19 cellular contexts compared by ENCODE assay signal in the genomic region with DNA sequence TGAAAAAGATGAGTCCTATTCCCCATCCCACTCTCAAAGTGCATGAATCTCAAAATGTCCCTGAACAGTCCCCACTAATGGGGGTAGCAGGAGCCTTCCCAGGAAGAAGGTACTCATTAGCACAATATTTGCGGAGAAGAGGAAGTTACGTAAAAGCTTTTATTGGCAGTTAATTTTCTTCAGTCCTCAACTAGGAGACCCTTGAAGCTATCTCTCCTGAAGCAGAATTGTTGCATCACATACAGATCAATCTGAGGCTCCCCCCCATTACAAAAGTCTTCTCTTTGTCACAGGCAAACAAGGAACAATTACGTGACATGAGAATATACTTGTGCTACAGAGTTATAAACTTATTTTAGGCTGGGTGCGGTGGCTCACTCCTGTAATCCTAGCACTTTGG. TPM values are rescaled to one million over a fixed set of nuclear protein-coding genes. Genes with fewer than 3 reads are reported as not detected.
DNase-seq lines count a peak whose midpoint lies in the region; ATAC-seq and TF ChIP-seq lines count a peak whose summit lies in the region.
"Had no signal": no experiment of that assay in that cellular context is flagged by ENCODE, and none has a peak within 500 bp of the region (broad histone marks: within the 10 kb centered on the region; RNA-seq: fewer than 3 reads in every experiment).

No MANE protein-coding gene starts in this region.

- H3K27ac Mint-ChIP-seq in activated T-cell treated with anti-CD3 and anti-CD28 coated beads, Interleukin-2, amount 50 U/mL, for 24 hours = peak overlapping the region; percentile 60
- peak overlapping the region; percentile 67 for H3K27ac Mint-ChIP-seq in activated CD4-positive, alpha-beta memory T cell treated with anti-CD3 and anti-CD28 coated beads, Interleukin-2, amount 10 ng/mL, durations not matched to agents 7 days and 5 days

- ATAC-seq in GM21515 (IDR thresholded peaks at IDR 0.05; ENCODE audit: unreplicated experiment) (no peak), GM19035 (IDR thresholded peaks at IDR 0.05; ENCODE audit: unreplicated experiment) (no peak)
- ATAC-seq: heart right ventricle had no signal

- H3K27ac ChIP-seq in neutrophil = peak overlapping the region; percentile 94
- no peak overlapping the region for H3K27ac ChIP-seq in breast epithelium
- H3K27ac ChIP-seq: heart right ventricle had no signal

- no peaks in the 10 kb centered on the region for H3K27me3 Mint-ChIP-seq in activated T-cell treated with anti-CD3 and anti-CD28 coated beads, Interleukin-2, amount 50 U/mL, for 24 hours
- H3K27me3 Mint-ChIP-seq in activated CD4-positive, alpha-beta memory T cell treated with anti-CD3 and anti-CD28 coated beads, Interleukin-2, amount 10 ng/mL, durations not matched to agents 7 days and 5 days = no peaks in the 10 kb centered on the region

- H3K36me3 Mint-ChIP-seq in activated T-cell treated with anti-CD3 and anti-CD28 coated beads, Interleukin-2, amount 50 U/mL, for 24 hours (ENCODE audit: low read depth) = peaks cover 72% of the 10 kb centered on the region
- peaks cover 93% of the 10 kb centered on the region for H3K36me3 Mint-ChIP-seq in activated CD4-positive, alpha-beta memory T cell treated with anti-CD3 and anti-CD28 coated beads, Interleukin-2, amount 10 ng/mL, durations not matched to agents 7 days and 5 days (ENCODE audit: low read depth)

- no peak for DNase-seq in activated T-cell treated with anti-CD3 and anti-CD28 coated beads, Interleukin-2, amount 50 U/mL, for 24 hours
- DNase-seq in activated T-cell treated with anti-CD3 and anti-CD28 coated beads for 4 hours = no peak
- DNase-seq in Kasumi-1 (lab: John Stamatoyannopoulos, UW) = peak; percentile 36 to 47
- no peak for DNase-seq in activated CD4-positive, alpha-beta memory T cell treated with anti-CD3 and anti-CD28 coated beads, Interleukin-2, amount 10 ng/mL, durations not matched to agents 7 days and 5 days
- no peak for DNase-seq in breast epithelium (ENCODE audit: low spot score in 2 of 2)
- DNase-seq: cortex of kidney, heart right ventricle, NCI-H1092 treated with DMSO at 0.1 percent for 48 hours, NCI-H526, occipital lobe, retina, Right ventricle myocardium superior had no signal

- H3K9me3 ChIP-seq in neutrophil (no peaks in the 10 kb centered on the region), breast epithelium (no peaks in the 10 kb centered on the region)

- H3K9me3 Mint-ChIP-seq in activated T-cell treated with anti-CD3 and anti-CD28 coated beads, Interleukin-2, amount 50 U/mL, for 24 hours = no peaks in the 10 kb centered on the region
- H3K9me3 Mint-ChIP-seq in activated CD4-positive, alpha-beta memory T cell treated with anti-CD3 and anti-CD28 coated beads, Interleukin-2, amount 10 ng/mL, durations not matched to agents 7 days and 5 days = no peaks in the 10 kb centered on the region

- H3K4me1 ChIP-seq in neutrophil (ENCODE audit: control insufficient read depth in 1 of 2, insufficient read depth in 1 of 2, low read depth in 1 of 2, low read length in 1 of 2) = peaks cover 45% of the 10 kb centered on the region in 2 experiments
- H3K4me1 ChIP-seq in breast epithelium = no peaks in the 10 kb centered on the region

- H3K36me3 ChIP-seq in neutrophil (no peaks in the 10 kb centered on the region), breast epithelium (no peaks in the 10 kb centered on the region)
- H3K36me3 ChIP-seq: heart right ventricle had no signal

- CTCF ChIA-PET in activated CD4-positive, alpha-beta memory T cell treated with anti-CD3 and anti-CD28 coated beads, Interleukin-2, amount 10 ng/mL, durations not matched to agents 7 days and 5 days (lab: Charles Lee) = interaction anchor here (0.7 to 5.8 kb wide), 4 partner anchors 9 to 211 kb away, joined by 3 to 43 read pairs (median 8); partner anchors contain the start of gene SLFN12L

- H3K27me3 ChIP-seq in neutrophil (no peaks in the 10 kb centered on the region), breast epithelium (no peaks in the 10 kb centered on the region)

- TF ChIP-seq POLR2A in breast epithelium (IDR thresholded peaks at IDR 0.05) = no peak

- H3K4me1 Mint-ChIP-seq in activated T-cell treated with anti-CD3 and anti-CD28 coated beads, Interleukin-2, amount 50 U/mL, for 24 hours (ENCODE audit: low read depth) = peaks cover 97% of the 10 kb centered on the region
- H3K4me1 Mint-ChIP-seq in activated CD4-positive, alpha-beta memory T cell treated with anti-CD3 and anti-CD28 coated beads, Interleukin-2, amount 10 ng/mL, durations not matched to agents 7 days and 5 days = peaks cover 96% of the 10 kb centered on the region

- POLR2A ChIA-PET in activated CD4-positive, alpha-beta memory T cell treated with anti-CD3 and anti-CD28 coated beads, Interleukin-2, amount 10 ng/mL, durations not matched to agents 7 days and 5 days (lab: Charles Lee) = interaction anchor here (1.4 to 8.2 kb wide), 3 partner anchors 12 to 55 kb away, joined by 5 to 108 read pairs (median 10); partner anchors contain the start of genes PEX12 and SLFN12L

- TF ChIP-seq CTCF in neutrophil (IDR thresholded peaks at IDR 0.05) (no peak), breast epithelium (IDR thresholded peaks at IDR 0.05) (no peak)

- intact Hi-C loops in breast epithelium (cut with DNase I; ENCODE audit: low total_unique reads) = no loop called here

- H3K4me3 Mint-ChIP-seq in activated T-cell treated with anti-CD3 and anti-CD28 coated beads, Interleukin-2, amount 50 U/mL, for 24 hours = no peak overlapping the region
- peak overlapping the region; percentile 3 for H3K4me3 Mint-ChIP-seq in activated CD4-positive, alpha-beta memory T cell treated with anti-CD3 and anti-CD28 coated beads, Interleukin-2, amount 10 ng/mL, durations not matched to agents 7 days and 5 days

- H3K4me3 ChIP-seq in neutrophil (ENCODE audit: low read depth in 1 of 2, low read length in 1 of 2) (no peak overlapping the region), breast epithelium (no peak overlapping the region)
- H3K4me3 ChIP-seq: heart right ventricle had no signal

RNA-seq across cellular contexts. Expression of gene SLFN12L, which starts 14.2 kb away (rescaled TPM):
- 100 to 1,000 TPM; 103 to 110 TPM for total RNA-seq in activated CD4-positive, alpha-beta memory T cell treated with anti-CD3 and anti-CD28 coated beads, Interleukin-2, amount 10 ng/mL, durations not matched to agents 7 days and 5 days
- 1 to 10 TPM; 2.9 to 3.5 (median 3.3) TPM for total RNA-seq in breast epithelium
- total RNA-seq: endothelial cell of umbilical vein, occipital lobe, OCI-LY7 had no signal

RNA-seq across cellular contexts. Expression of gene SLFN14, which starts 37.3 kb away (rescaled TPM):
- not detected for total RNA-seq in activated CD4-positive, alpha-beta memory T cell treated with anti-CD3 and anti-CD28 coated beads, Interleukin-2, amount 10 ng/mL, durations not matched to agents 7 days and 5 days
- total RNA-seq in breast epithelium = not detected
- total RNA-seq: Daoy, endothelial cell of umbilical vein, lower leg skin, OCI-LY7, Right ventricle myocardium superior had no signal

RNA-seq across cellular contexts. Expression of gene PEX12, which starts 55.1 kb away (rescaled TPM):
- 1 to 10 TPM; 3.8 to 4.5 TPM for total RNA-seq in activated CD4-positive, alpha-beta memory T cell treated with anti-CD3 and anti-CD28 coated beads, Interleukin-2, amount 10 ng/mL, durations not matched to agents 7 days and 5 days
- 1 to 10 TPM; 5.1 to 10.0 (median 8.2) TPM for total RNA-seq in breast epithelium

Comparison
In these comparisons a context has a peak if more than half of its experiments do, and no peak if none do; other contexts are left out.
1. DNase-seq: peak in Kasumi-1 (2 of 2); none in activated T-cell treated with anti-CD3 and anti-CD28 coated beads, Interleukin-2, amount 50 U/mL, for 24 hours (single experiment), activated T-cell treated with anti-CD3 and anti-CD28 coated beads for 4 hours (single experiment), activated CD4-positive, alpha-beta memory T cell treated with anti-CD3 and anti-CD28 coated beads, Interleukin-2, amount 10 ng/mL, durations not matched to agents 7 days and 5 days (single experiment) and breast epithelium (0 of 2).
2. RNA of gene SLFN12L, which starts 14.2 kb away (total RNA-seq): 103 to 110 TPM in activated CD4-positive, alpha-beta memory T cell treated with anti-CD3 and anti-CD28 coated beads, Interleukin-2, amount 10 ng/mL, durations not matched to agents 7 days and 5 days; 2.9 to 3.5 TPM in breast epithelium; every median in the first group is over 10 times any median in the second.